ENCODE assay signal across 26 cellular contexts in genomic region chr5:112846556-112846955, GRCh38.
"Had no signal": no experiment of that assay in that cellular context is flagged by ENCODE, and none has a peak within 500 bp of the region (broad histone marks: within the 10 kb centered on the region; RNA-seq: fewer than 3 reads in every experiment).

No MANE protein-coding gene starts in this region.

- H3K27me3 Mint-ChIP-seq: memory B cell had no signal

- H3K9me3 Mint-ChIP-seq: immature natural killer cell; memory B cell; nephron; stimulated activated naive B cell treated with anti-CD40 and anti-IgM and Interleukin-4, amounts not matched to agents 10 μg/mL and 1 μg/mL and 100 μg/mL, for 72 hours had no signal

- DNase-seq: effector memory CD4-positive, alpha-beta T cell; gastrocnemius medialis; heart right ventricle; hypothalamus; immature natural killer cell; kidney; left cardiac atrium; left ventricle myocardium inferior; lower lobe of right lung; midbrain; posterior cingulate gyrus; spleen; stimulated activated CD4-positive, alpha-beta T cell treated with anti-CD3 and anti-CD28 coated beads, Interleukin-15, amount 100 ng/mL, for 24 hours; stimulated activated CD4-positive, alpha-beta T cell treated with anti-CD3 and anti-CD28 coated beads, Interleukin-1b, Interleukin-23, amount 100 ng/mL, for 48 hours; stimulated activated CD4-positive, alpha-beta T cell treated with anti-CD3 and anti-CD28 coated beads, Interleukin-4, amount 100 ng/mL, for 24 hours; stimulated activated naive B cell treated with anti-CD40 and anti-IgM and Interleukin-4, amounts not matched to agents 10 μg/mL and 1 μg/mL and 100 μg/mL, for 72 hours; stomach; substantia nigra; transverse colon had no signal

- H3K36me3 ChIP-seq: esophagus muscularis mucosa, gastrocnemius medialis, heart right ventricle, left ventricle myocardium inferior, lower lobe of right lung, neutrophil, spleen, stomach, thoracic aorta, transverse colon had no signal

- H3K27me3 ChIP-seq: esophagus muscularis mucosa, gastrocnemius medialis, spleen, stomach, transverse colon had no signal

- H3K9me3 ChIP-seq: esophagus muscularis mucosa, gastrocnemius medialis, heart right ventricle, left ventricle myocardium inferior, lower lobe of right lung, neutrophil, spleen, stomach, thoracic aorta, transverse colon had no signal

- H3K27ac Mint-ChIP-seq: memory B cell; nephron; stimulated activated naive B cell treated with anti-CD40 and anti-IgM and Interleukin-4, amounts not matched to agents 10 μg/mL and 1 μg/mL and 100 μg/mL, for 72 hours had no signal

- H3K4me1 ChIP-seq: gastrocnemius medialis, lower lobe of right lung had no signal

- H3K4me3 ChIP-seq: esophagus muscularis mucosa, gastrocnemius medialis, heart right ventricle, left ventricle myocardium inferior, lower lobe of right lung, spleen, stomach, thoracic aorta, transverse colon had no signal

- H3K4me3 Mint-ChIP-seq: immature natural killer cell; memory B cell; nephron; stimulated activated naive B cell treated with anti-CD40 and anti-IgM and Interleukin-4, amounts not matched to agents 10 μg/mL and 1 μg/mL and 100 μg/mL, for 72 hours had no signal

- ATAC-seq: gastrocnemius medialis; left cardiac atrium; lower lobe of right lung; sciatic nerve; stimulated activated naive B cell treated with anti-CD40 and anti-IgM and Interleukin-4, amounts not matched to agents 10 μg/mL and 1 μg/mL and 100 μg/mL, for 72 hours had no signal

- H3K27ac ChIP-seq: epithelial cell of prostate, esophagus muscularis mucosa, gastrocnemius medialis, heart right ventricle, left ventricle myocardium inferior, lower lobe of right lung, neutrophil, spleen, stomach, thoracic aorta, transverse colon had no signal
